Comparison of ENCODE assay signal across 15 cellular contexts in genomic region chr7:127771707-127772106, GRCh38.
"Had no signal": no experiment of that assay in that cellular context is flagged by ENCODE, and none has a peak within 500 bp of the region (broad histone marks: within the 10 kb centered on the region; RNA-seq: fewer than 3 reads in every experiment).

No MANE protein-coding gene starts in this region.

- DNase-seq: activated CD4-positive, alpha-beta T cell treated with anti-CD3 and anti-CD28 coated beads, Interleukin-2, amount 50 U/mL, for 4 hours; activated effector memory CD4-positive, alpha-beta T cell treated with Interleukin-2 at 50 U/mL for 16 hours; activated naive CD8-positive, alpha-beta T cell treated with anti-CD3 and anti-CD28 coated beads, Interleukin-2, amount 10 ng/mL, durations not matched to agents 7 days and 5 days; brain microvascular endothelial cell; effector memory CD4-positive, alpha-beta T cell; foreskin fibroblast; kidney glomerular epithelial cell; mesendoderm; natural killer cell; retina; stimulated activated CD4-positive, alpha-beta T cell treated with anti-CD3 and anti-CD28 coated beads, Interleukin-12 subunit alpha, Interleukin-12 subunit beta, amount 100 ng/mL, for 4 hours; stimulated activated CD4-positive, alpha-beta T cell treated with anti-CD3 and anti-CD28 coated beads, Interleukin-2, amount 100 ng/mL, for 24 hours; stomach; testis; upper lobe of left lung had no signal
